1 cellular context compared by ENCODE assay signal in genomic region chr20:62411479-62412193, GRCh38.
TF ChIP-seq lines count a peak whose summit lies in the region.

No MANE protein-coding gene starts in this region.

TF ChIP-seq in HepG2, 621 proteins besides CTCF, POLR2A, EP300 and RAD21 (continued from another document and continues in another):
- TF ChIP-seq EED (CRISPR knock-in tag; IDR thresholded peaks at IDR 0.05) = peak; percentile 97; the same call in 1 of the 2 replicates
- peak; percentile 67; the same call in 1 of the 2 replicates for TF ChIP-seq BRD4 (CRISPR knock-in tag; IDR thresholded peaks at IDR 0.05)
- TF ChIP-seq ZNF557 (CRISPR knock-in tag; IDR thresholded peaks at IDR 0.05) = peak; percentile 79; the same call in 1 of the 2 replicates
- 0 out of 2 replicates have a peak, but pooled peaks have one; percentile 0 for TF ChIP-seq ZFP1 (CRISPR knock-in tag; IDR thresholded peaks at IDR 0.05)
- TF ChIP-seq FOXA3 (CRISPR knock-in tag; IDR thresholded peaks at IDR 0.05) = peak; percentile 36; the same call in 1 of the 2 replicates
- TF ChIP-seq ZNF747 (CRISPR knock-in tag; IDR thresholded peaks at IDR 0.05; ENCODE audit: borderline replicate concordance) = peak; percentile 84; the same call in 1 of the 2 replicates
- TF ChIP-seq NCOA1 (CRISPR knock-in tag; IDR thresholded peaks at IDR 0.05) = no peak
- peak; percentile 59; the same call in 1 of the 2 replicates for TF ChIP-seq ZSCAN22 (CRISPR knock-in tag; IDR thresholded peaks at IDR 0.05)
- TF ChIP-seq ZNF639 (CRISPR knock-in tag; conservative IDR thresholded peaks at IDR 0.05) = peak; percentile 32; the same call in 1 of the 2 replicates
- peak; percentile 55 for TF ChIP-seq MED1 (CRISPR knock-in tag; IDR thresholded peaks at IDR 0.05)
- TF ChIP-seq NR3C1 (CRISPR knock-in tag; IDR thresholded peaks at IDR 0.05) = no peak
- peak; percentile 57; the same call in 1 of the 2 replicates for TF ChIP-seq ZNF281 (CRISPR knock-in tag; IDR thresholded peaks at IDR 0.05; ENCODE audit: borderline replicate concordance)
- TF ChIP-seq REL (CRISPR knock-in tag; conservative IDR thresholded peaks at IDR 0.05) = 0 out of 2 replicates have a peak, but pooled peaks have one; percentile 9
- TF ChIP-seq NONO (IDR thresholded peaks at IDR 0.05) = no peak
- peak; percentile 63; the same call in 1 of the 2 replicates for TF ChIP-seq NONO (CRISPR knock-in tag; conservative IDR thresholded peaks at IDR 0.05)
- 0 out of 2 replicates have a peak, but pooled peaks have one; percentile 55 for TF ChIP-seq HDAC1 (CRISPR knock-in tag; IDR thresholded peaks at IDR 0.05)
- TF ChIP-seq, protein P1, sequence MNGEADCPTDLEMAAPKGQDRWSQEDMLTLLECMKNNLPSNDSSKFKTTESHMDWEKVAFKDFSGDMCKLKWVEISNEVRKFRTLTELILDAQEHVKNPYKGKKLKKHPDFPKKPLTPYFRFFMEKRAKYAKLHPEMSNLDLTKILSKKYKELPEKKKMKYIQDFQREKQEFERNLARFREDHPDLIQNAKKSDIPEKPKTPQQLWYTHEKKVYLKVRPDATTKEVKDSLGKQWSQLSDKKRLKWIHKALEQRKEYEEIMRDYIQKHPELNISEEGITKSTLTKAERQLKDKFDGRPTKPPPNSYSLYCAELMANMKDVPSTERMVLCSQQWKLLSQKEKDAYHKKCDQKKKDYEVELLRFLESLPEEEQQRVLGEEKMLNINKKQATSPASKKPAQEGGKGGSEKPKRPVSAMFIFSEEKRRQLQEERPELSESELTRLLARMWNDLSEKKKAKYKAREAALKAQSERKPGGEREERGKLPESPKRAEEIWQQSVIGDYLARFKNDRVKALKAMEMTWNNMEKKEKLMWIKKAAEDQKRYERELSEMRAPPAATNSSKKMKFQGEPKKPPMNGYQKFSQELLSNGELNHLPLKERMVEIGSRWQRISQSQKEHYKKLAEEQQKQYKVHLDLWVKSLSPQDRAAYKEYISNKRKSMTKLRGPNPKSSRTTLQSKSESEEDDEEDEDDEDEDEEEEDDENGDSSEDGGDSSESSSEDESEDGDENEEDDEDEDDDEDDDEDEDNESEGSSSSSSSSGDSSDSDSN (CRISPR knock-in tag; IDR thresholded peaks at IDR 0.05) = no peak; the same call in 1 of the 2 replicates
- no peak for TF ChIP-seq ZNF451 (CRISPR knock-in tag; IDR thresholded peaks at IDR 0.05)
- no peak for TF ChIP-seq JUN (CRISPR knock-in tag; IDR thresholded peaks at IDR 0.05)
- no peak; the same call in 1 of the 2 replicates for TF ChIP-seq MXD1 (CRISPR knock-in tag; IDR thresholded peaks at IDR 0.05)
- TF ChIP-seq SUZ12 (IDR thresholded peaks at IDR 0.05; ENCODE audit: low read depth, low read length) = no peak
- TF ChIP-seq ZMYM3 (CRISPR knock-in tag; IDR thresholded peaks at IDR 0.05) = peak; percentile 47; the same call in 1 of the 2 replicates
- no peak for TF ChIP-seq HCFC1 (IDR thresholded peaks at IDR 0.05; ENCODE audit: low read depth, low read length)
- TF ChIP-seq, protein P2, sequence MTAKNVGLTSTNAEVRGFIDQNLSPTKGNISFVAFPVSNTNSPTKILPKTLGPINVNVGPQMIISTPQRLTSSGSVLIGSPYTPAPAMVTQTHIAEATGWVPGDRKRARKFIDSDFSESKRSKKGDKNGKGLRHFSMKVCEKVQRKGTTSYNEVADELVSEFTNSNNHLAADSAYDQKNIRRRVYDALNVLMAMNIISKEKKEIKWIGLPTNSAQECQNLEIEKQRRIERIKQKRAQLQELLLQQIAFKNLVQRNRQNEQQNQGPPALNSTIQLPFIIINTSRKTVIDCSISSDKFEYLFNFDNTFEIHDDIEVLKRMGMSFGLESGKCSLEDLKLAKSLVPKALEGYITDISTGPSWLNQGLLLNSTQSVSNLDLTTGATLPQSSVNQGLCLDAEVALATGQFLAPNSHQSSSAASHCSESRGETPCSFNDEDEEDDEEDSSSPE (CRISPR knock-in tag; IDR thresholded peaks at IDR 0.05) = peak; percentile 37; the same call in 1 of the 2 replicates
- TF ChIP-seq, protein P3, sequence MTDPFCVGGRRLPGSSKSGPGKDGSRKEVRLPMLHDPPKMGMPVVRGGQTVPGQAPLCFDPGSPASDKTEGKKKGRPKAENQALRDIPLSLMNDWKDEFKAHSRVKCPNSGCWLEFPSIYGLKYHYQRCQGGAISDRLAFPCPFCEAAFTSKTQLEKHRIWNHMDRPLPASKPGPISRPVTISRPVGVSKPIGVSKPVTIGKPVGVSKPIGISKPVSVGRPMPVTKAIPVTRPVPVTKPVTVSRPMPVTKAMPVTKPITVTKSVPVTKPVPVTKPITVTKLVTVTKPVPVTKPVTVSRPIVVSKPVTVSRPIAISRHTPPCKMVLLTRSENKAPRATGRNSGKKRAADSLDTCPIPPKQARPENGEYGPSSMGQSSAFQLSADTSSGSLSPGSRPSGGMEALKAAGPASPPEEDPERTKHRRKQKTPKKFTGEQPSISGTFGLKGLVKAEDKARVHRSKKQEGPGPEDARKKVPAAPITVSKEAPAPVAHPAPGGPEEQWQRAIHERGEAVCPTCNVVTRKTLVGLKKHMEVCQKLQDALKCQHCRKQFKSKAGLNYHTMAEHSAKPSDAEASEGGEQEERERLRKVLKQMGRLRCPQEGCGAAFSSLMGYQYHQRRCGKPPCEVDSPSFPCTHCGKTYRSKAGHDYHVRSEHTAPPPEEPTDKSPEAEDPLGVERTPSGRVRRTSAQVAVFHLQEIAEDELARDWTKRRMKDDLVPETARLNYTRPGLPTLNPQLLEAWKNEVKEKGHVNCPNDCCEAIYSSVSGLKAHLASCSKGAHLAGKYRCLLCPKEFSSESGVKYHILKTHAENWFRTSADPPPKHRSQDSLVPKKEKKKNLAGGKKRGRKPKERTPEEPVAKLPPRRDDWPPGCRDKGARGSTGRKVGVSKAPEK (CRISPR knock-in tag; IDR thresholded peaks at IDR 0.05; ENCODE audit: borderline replicate concordance) = 0 out of 2 replicates have a peak, but pooled peaks have one; percentile 18
- TF ChIP-seq GABPA (IDR thresholded peaks at IDR 0.05; ENCODE audit: low read depth, low read length) = no peak
- TF ChIP-seq GABPA (CRISPR knock-in tag; IDR thresholded peaks at IDR 0.05; ENCODE audit: low read depth) = peak; percentile 11; the same call in 1 of the 2 replicates
- no peak; the same call in 1 of the 2 replicates for TF ChIP-seq ZGPAT (CRISPR knock-in tag; IDR thresholded peaks at IDR 0.05)
- TF ChIP-seq MTA1 (CRISPR knock-in tag; IDR thresholded peaks at IDR 0.05; ENCODE audit: borderline replicate concordance) = peak; percentile 96
- no peak for TF ChIP-seq ZNF879 (CRISPR knock-in tag; IDR thresholded peaks at IDR 0.05)
- peak; percentile 85 for TF ChIP-seq GATAD2A (CRISPR knock-in tag; IDR thresholded peaks at IDR 0.05)
- no peak for TF ChIP-seq GTF2F1 (IDR thresholded peaks at IDR 0.05; ENCODE audit: low read length)
- TF ChIP-seq ZBTB26 (CRISPR knock-in tag; IDR thresholded peaks at IDR 0.05; ENCODE audit: borderline replicate concordance) = peak; percentile 35; the same call in 1 of the 2 replicates
- no peak for TF ChIP-seq NFIC (IDR thresholded peaks at IDR 0.05; ENCODE audit: low read length)
- TF ChIP-seq BCL6 (CRISPR knock-in tag; IDR thresholded peaks at IDR 0.05) = peak; percentile 48
- TF ChIP-seq, protein P4, sequence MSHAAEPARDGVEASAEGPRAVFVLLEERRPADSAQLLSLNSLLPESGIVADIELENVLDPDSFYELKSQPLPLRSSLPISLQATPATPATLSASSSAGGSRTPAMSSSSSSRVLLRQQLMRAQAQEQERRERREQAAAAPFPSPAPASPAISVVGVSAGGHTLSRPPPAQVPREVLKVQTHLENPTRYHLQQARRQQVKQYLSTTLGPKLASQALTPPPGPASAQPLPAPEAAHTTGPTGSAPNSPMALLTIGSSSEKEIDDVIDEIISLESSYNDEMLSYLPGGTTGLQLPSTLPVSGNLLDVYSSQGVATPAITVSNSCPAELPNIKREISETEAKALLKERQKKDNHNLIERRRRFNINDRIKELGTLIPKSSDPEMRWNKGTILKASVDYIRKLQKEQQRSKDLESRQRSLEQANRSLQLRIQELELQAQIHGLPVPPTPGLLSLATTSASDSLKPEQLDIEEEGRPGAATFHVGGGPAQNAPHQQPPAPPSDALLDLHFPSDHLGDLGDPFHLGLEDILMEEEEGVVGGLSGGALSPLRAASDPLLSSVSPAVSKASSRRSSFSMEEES (CRISPR knock-in tag; IDR thresholded peaks at IDR 0.05) = peak; percentile 31; the same call in 1 of the 2 replicates
- TF ChIP-seq, protein P5, sequence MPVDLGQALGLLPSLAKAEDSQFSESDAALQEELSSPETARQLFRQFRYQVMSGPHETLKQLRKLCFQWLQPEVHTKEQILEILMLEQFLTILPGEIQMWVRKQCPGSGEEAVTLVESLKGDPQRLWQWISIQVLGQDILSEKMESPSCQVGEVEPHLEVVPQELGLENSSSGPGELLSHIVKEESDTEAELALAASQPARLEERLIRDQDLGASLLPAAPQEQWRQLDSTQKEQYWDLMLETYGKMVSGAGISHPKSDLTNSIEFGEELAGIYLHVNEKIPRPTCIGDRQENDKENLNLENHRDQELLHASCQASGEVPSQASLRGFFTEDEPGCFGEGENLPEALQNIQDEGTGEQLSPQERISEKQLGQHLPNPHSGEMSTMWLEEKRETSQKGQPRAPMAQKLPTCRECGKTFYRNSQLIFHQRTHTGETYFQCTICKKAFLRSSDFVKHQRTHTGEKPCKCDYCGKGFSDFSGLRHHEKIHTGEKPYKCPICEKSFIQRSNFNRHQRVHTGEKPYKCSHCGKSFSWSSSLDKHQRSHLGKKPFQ (CRISPR knock-in tag; IDR thresholded peaks at IDR 0.05; ENCODE audit: insufficient replicate concordance) = no peak
- no peak for TF ChIP-seq ZNF607 (CRISPR knock-in tag; IDR thresholded peaks at IDR 0.05; ENCODE audit: borderline replicate concordance)
- TF ChIP-seq ZNF263 (CRISPR knock-in tag; IDR thresholded peaks at IDR 0.05) = no peak; the same call in none of the 2 replicates
- peak; percentile 74 for TF ChIP-seq ELF1 (CRISPR knock-in tag; IDR thresholded peaks at IDR 0.05)
- TF ChIP-seq ARNT (IDR thresholded peaks at IDR 0.05) = no peak
- TF ChIP-seq ZBTB43 (CRISPR knock-in tag; conservative IDR thresholded peaks at IDR 0.05) = no peak
